Comparison of ENCODE assay signal across 10 cellular contexts in the genomic region with DNA sequence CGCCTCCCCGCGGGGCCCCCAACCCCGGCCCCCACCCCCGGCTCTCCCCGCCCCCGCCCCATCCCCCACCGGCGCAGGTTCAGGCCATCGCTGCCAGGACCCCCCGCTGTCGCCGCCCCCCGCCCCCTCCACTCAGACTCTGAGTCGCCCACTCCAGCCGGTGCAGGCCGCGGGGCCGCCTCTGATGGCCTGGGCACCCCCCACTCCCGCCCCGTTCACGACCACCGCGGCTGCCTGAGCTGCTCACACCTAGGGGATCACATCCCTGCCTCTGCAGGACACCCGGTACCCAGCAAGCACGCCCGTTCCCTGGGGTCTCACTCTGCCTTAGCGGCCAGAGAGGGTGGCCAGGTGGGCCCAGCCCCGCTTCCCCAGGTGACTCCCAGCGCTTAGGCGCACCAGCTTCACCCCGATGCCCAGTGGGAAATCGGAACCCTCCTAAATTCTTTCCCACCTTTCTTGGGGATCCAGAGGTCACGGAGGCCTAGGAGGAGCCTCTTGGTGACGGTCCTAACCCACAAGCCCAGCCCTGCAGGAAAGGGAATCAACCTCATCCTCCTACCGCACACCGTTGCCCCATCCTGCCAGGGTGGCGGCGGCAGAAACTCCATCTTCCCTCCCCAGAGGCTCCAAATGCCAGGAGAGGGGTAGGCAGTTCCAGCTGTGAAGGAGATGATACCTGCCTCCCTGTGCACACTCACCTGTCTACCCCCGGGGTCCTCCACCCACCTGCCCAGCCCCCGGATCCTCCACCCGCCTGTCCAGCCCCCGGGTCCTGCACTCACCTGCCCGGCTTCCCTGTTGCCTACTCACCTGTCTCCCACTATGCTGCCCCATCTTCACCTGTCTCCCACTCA. TPM values are rescaled to one million over a fixed set of nuclear protein-coding genes. Genes with fewer than 3 reads are reported as not detected.
DNase-seq lines count a peak whose midpoint lies in the region; ATAC-seq and TF ChIP-seq lines count a peak whose summit lies in the region.
"Had no signal": no experiment of that assay in that cellular context is flagged by ENCODE, and none has a peak within 500 bp of the region (broad histone marks: within the 10 kb centered on the region; RNA-seq: fewer than 3 reads in every experiment).

No MANE protein-coding gene starts in this region.

- H3K27ac Mint-ChIP-seq in activated B cell treated with CpG ODN at 0.5 μM for 24 hours: no peak overlapping the region

- no peaks in the 10 kb centered on the region for H3K9me3 Mint-ChIP-seq in activated B cell treated with CpG ODN at 0.5 μM for 24 hours

- no peak for ATAC-seq in activated B cell treated with CpG ODN at 0.5 μM for 24 hours (ENCODE audit: low read depth)
- ATAC-seq in GM21381 (IDR thresholded peaks at IDR 0.05; ENCODE audit: unreplicated experiment): no peak

- H3K4me1 ChIP-seq in iPS DF 6.9 (ENCODE audit: control insufficient read depth, insufficient read depth, low read length): peaks cover 3% of the 10 kb centered on the region; the same call in 1 of the 2 replicates

- peaks cover 13% of the 10 kb centered on the region for H3K36me3 Mint-ChIP-seq in activated B cell treated with CpG ODN at 0.5 μM for 24 hours (ENCODE audit: low read depth)

- H3K36me3 ChIP-seq in iPS DF 6.9 (ENCODE audit: control insufficient read depth, insufficient read depth, low read length): no peaks in the 10 kb centered on the region

- no peak overlapping the region for H3K27ac ChIP-seq in iPS DF 6.9 (ENCODE audit: low read length)
- H3K27ac ChIP-seq: HL-60 had no signal

- CTCF ChIA-PET in activated B cell treated with CpG ODN at 0.5 μM for 24 hours (lab: Charles Lee): no interaction called here

- peak overlapping the region; percentile 65 for H3K4me3 Mint-ChIP-seq in activated B cell treated with CpG ODN at 0.5 μM for 24 hours

- no CpG with 5 or more reads among the region's 44 CpGs for WGBS in iPS DF 6.9 (ENCODE audit: insufficient coverage, insufficient read length)

- intact Hi-C loops in activated B cell treated with CpG ODN at 0.5 μM for 24 hours (cut with micrococcal nuclease): no loop called here

- peaks cover 10% of the 10 kb centered on the region for H3K4me1 Mint-ChIP-seq in activated B cell treated with CpG ODN at 0.5 μM for 24 hours

- H3K4me3 ChIP-seq in iPS DF 6.9 (ENCODE audit: low read length) (peak overlapping the region; percentile 6; the same call in 1 of the 2 replicates), skeletal muscle cell (ENCODE audit: low read depth, low read length) (peak overlapping the region; percentile 27)

- POLR2A ChIA-PET in activated B cell treated with CpG ODN at 0.5 μM for 24 hours (lab: Charles Lee): no interaction called here

- no peaks in the 10 kb centered on the region for H3K9me3 ChIP-seq in iPS DF 6.9 (ENCODE audit: control insufficient read depth, insufficient read depth, low read length)

- H3K27me3 Mint-ChIP-seq in activated B cell treated with CpG ODN at 0.5 μM for 24 hours: peaks cover 5% of the 10 kb centered on the region

- no peaks in the 10 kb centered on the region for H3K27me3 ChIP-seq in iPS DF 6.9 (ENCODE audit: control insufficient read depth, insufficient read depth, low read length)

- no peak for TF ChIP-seq CTCF in activated B cell treated with CpG ODN at 0.5 μM for 24 hours (IDR thresholded peaks at IDR 0.05)

- DNase-seq in NCI-H1092 (lab: John Stamatoyannopoulos, UW) (peak; percentile 30), NCI-H1092 treated with DMSO at 0.1 percent for 48 hours (lab: John Stamatoyannopoulos, UW) (no peak), activated B cell treated with CpG ODN at 0.5 μM for 24 hours (no peak), iPS DF 6.9 (ENCODE audit: low read depth, low spot score) (no peak), skeletal muscle cell (ENCODE audit: low read depth) (no peak), SW 1271 (lab: John Stamatoyannopoulos, UW) (no peak), superior temporal gyrus (ENCODE audit: extremely low spot score) (no peak)
- DNase-seq: 8988T had no signal

RNA-seq across cellular contexts. Expression of a gene that starts 13.7 kb away (rescaled TPM):
- total RNA-seq in activated B cell treated with CpG ODN at 0.5 μM for 24 hours: 23.5 and 25.9 TPM in 2 replicates

RNA-seq across cellular contexts. Expression of a gene that starts 14.3 kb away (rescaled TPM):
- 17.2 and 17.5 TPM in 2 replicates for total RNA-seq in activated B cell treated with CpG ODN at 0.5 μM for 24 hours
